Comparison of ENCODE assay signal across 16 cellular contexts in the genomic region with DNA sequence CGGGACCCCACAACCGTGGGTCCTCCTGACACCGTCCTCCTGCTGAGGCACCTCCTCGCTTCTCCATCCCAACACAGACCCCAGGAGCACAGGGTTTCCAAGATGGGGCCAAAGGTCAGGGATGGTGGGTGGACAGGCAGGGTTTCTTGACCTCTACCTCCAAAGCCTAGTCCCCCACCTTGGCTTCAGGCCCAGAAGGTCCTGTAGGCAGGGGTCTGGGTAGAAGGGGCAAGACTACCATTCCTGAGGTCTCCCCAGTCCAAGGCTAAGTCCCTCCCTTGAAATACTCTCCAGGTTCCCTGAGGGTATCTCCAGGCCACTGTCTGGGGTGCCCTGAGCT. TPM values are rescaled to one million over a fixed set of nuclear protein-coding genes. Genes with fewer than 3 reads are reported as not detected.
DNase-seq lines count a peak whose midpoint lies in the region; ATAC-seq and TF ChIP-seq lines count a peak whose summit lies in the region.
"Had no signal": no experiment of that assay in that cellular context is flagged by ENCODE, and none has a peak within 500 bp of the region (broad histone marks: within the 10 kb centered on the region; RNA-seq: fewer than 3 reads in every experiment).

No MANE protein-coding gene starts in this region.

- TF ChIP-seq CTCF in heart left ventricle (IDR thresholded peaks at IDR 0.05), result no peak
- TF ChIP-seq CTCF in coronary artery (IDR thresholded peaks at IDR 0.05), result no peak

- H3K4me1 ChIP-seq in heart left ventricle, result peaks cover 7 to 57% (median 44%) of the 10 kb centered on the region in 12 donors
- H3K4me1 ChIP-seq in right cardiac atrium (ENCODE audit: control insufficient read depth, insufficient read depth, low read length), result no peaks in the 10 kb centered on the region

- no peaks in the 10 kb centered on the region for H3K36me3 ChIP-seq in heart left ventricle

- intact Hi-C loops in heart left ventricle (cut with DNase I), result loop anchor here in 3 of 10 donors (5.0 to 10.0 kb wide), 3 partner anchors 526 to 604 kb away; no protein-coding TSS in a partner anchor
- intact Hi-C loops in right cardiac atrium (cut with DNase I), result loop anchor here in 2 of 4 donors (10.0 kb wide), 2 partner anchors 216 to 536 kb away; no protein-coding TSS in a partner anchor
- intact Hi-C loops in posterior vena cava (cut with DNase I), result no loop called here

- DNase-seq in heart left ventricle (peak in 3 of 5 donors; percentile 4 to 23 (median 14)), right cardiac atrium (no peak), coronary artery (ENCODE audit: low spot score) (peak; percentile 72), posterior vena cava (ENCODE audit: low spot score) (peak; percentile 69), D341Med (ENCODE audit: low spot score) (no peak), COLO668 (lab: John Stamatoyannopoulos, UW; ENCODE audit: unreplicated experiment) (no peak)
- DNase-seq: ACHN, AML-193, EL, KG1, NCI-H2227 treated with DMSO at 0.1 percent for 48 hours, NCI-H524, PC-9 had no signal

- ATAC-seq in heart left ventricle, result no peak
- ATAC-seq in right cardiac atrium, result no peak
- ATAC-seq in HG03196 (IDR thresholded peaks at IDR 0.05; ENCODE audit: unreplicated experiment), result no peak
- ATAC-seq: HepG2 had no signal

- no peak for TF ChIP-seq POLR2A in heart left ventricle (IDR thresholded peaks at IDR 0.05)

- peaks cover 0 to 35% (median 7%) of the 10 kb centered on the region in 9 donors for H3K27me3 ChIP-seq in heart left ventricle
- H3K27me3 ChIP-seq in right cardiac atrium (ENCODE audit: control insufficient read depth, insufficient read depth), result no peaks in the 10 kb centered on the region

- WGBS in heart left ventricle, 4 donors, result 95 to 100% (median 98%) methylated on average over 4 of the region's 4 CpGs
- WGBS in right cardiac atrium, result 91% methylated on average over 4 of the region's 4 CpGs

- H3K4me3 ChIP-seq in heart left ventricle (no peak overlapping the region), right cardiac atrium (ENCODE audit: low read length) (no peak overlapping the region), coronary artery (no peak overlapping the region)
- H3K4me3 ChIP-seq: PC-9 had no signal

- H3K27ac ChIP-seq in heart left ventricle, result no peak overlapping the region
- H3K27ac ChIP-seq in right cardiac atrium (ENCODE audit: low read length), result no peak overlapping the region
- peak overlapping the region; percentile 72 to 88 for H3K27ac ChIP-seq in coronary artery

- H3K9me3 ChIP-seq in heart left ventricle (no peaks in the 10 kb centered on the region), right cardiac atrium (ENCODE audit: control insufficient read depth, low read length) (no peaks in the 10 kb centered on the region)
- H3K9me3 ChIP-seq: Caco-2 had no signal

RNA-seq across cellular contexts. Expression of gene CYP26B1, which starts 7.1 kb away (rescaled TPM):
- total RNA-seq in heart left ventricle (1 to 10 TPM; 1.1 to 5.9 (median 2.1) TPM), right cardiac atrium (10 to 100 TPM in 1 of 4 donors, 1 to 10 TPM in 3; 5.1 to 30.9 (median 8.0) TPM), posterior vena cava (1 to 10 TPM; 5.0 to 5.1 TPM)
- polyA plus RNA-seq in heart left ventricle (1 to 10 TPM in 1 of 2 donors, under 1 TPM in 1; 0.76 to 4.2 TPM), right cardiac atrium (7.2 TPM)

Comparison
In these comparisons a context has a peak if more than half of its experiments do, and no peak if none do; other contexts are left out.
1. DNase-seq: peak in heart left ventricle (3 of 5), coronary artery (single experiment) and posterior vena cava (single experiment); none in right cardiac atrium (0 of 3), D341Med (single experiment) and COLO668 (single experiment).
2. H3K27ac ChIP-seq: peak in coronary artery (2 of 2); none in heart left ventricle (0 of 12) and right cardiac atrium (single experiment).